1 cellular context compared by ENCODE assay signal in genomic region chr2:70247364-70248144, GRCh38.
A peak's percentile ranks its signal among the peaks of the same experiment; 100 is the strongest.
TF ChIP-seq lines count a peak whose summit lies in the region.

No MANE protein-coding gene starts in this region.

TF ChIP-seq in HEK293, 187 proteins besides CTCF, POLR2A, EP300 and RAD21 (continued from another document):
- TF ChIP-seq ZNF362 (tag by site-specific recombination; IDR thresholded peaks at IDR 0.05), result 0 out of 2 replicates have a peak, but pooled peaks have one; percentile 19
- TF ChIP-seq ZNF433 (tag by site-specific recombination; IDR thresholded peaks at IDR 0.05; ENCODE audit: low read depth), result no peak
